ENCODE assay signal across 1 cellular context in the genomic region with DNA sequence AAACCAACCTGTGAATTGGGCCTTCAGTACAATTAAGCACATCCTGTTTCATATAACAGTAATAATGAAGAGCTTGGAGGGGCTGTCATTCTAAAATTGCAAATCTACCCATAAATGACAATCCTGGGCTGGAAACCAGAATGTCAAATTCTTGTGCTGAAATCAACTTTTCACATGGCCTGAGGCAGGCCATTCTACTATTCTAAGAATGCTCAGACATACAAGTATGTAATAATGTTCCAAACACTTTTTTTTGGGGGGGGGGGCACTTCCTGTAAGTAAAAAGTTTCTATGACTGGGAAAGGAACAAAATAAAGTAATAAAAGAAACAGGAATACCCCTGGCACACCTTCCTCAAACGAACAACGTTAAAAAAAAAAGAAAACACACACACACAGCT.
TF ChIP-seq lines count a peak whose summit lies in the region.

No MANE protein-coding gene starts in this region.

TF ChIP-seq in endothelial cell of umbilical vein, 7 proteins besides CTCF, POLR2A, EP300 and RAD21:
- TF ChIP-seq JUN (IDR thresholded peaks at IDR 0.05; ENCODE audit: borderline replicate concordance, insufficient read depth, insufficient read length, low read depth) (no peak), EZH2 (IDR thresholded peaks at IDR 0.05; ENCODE audit: borderline replicate concordance, low read depth, low read length, severe bottlenecking) (no peak), MYC (IDR thresholded peaks at IDR 0.05; ENCODE audit: low read depth, low read length) (no peak), GATA2 (IDR thresholded peaks at IDR 0.05; ENCODE audit: insufficient read depth, insufficient read length, low read depth, low read length) (no peak), POLR2AphosphoS5 (IDR thresholded peaks at IDR 0.05; ENCODE audit: insufficient read depth, low read depth, low read length) (no peak), FOS (IDR thresholded peaks at IDR 0.05; ENCODE audit: borderline replicate concordance, insufficient read depth, low read length) (no peak)
- TF ChIP-seq, protein P1, sequence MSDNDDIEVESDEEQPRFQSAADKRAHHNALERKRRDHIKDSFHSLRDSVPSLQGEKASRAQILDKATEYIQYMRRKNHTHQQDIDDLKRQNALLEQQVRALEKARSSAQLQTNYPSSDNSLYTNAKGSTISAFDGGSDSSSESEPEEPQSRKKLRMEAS (IDR thresholded peaks at IDR 0.05; ENCODE audit: insufficient read depth, insufficient read length) = no peak
